ENCODE assay signal across 8 cellular contexts in the genomic region with DNA sequence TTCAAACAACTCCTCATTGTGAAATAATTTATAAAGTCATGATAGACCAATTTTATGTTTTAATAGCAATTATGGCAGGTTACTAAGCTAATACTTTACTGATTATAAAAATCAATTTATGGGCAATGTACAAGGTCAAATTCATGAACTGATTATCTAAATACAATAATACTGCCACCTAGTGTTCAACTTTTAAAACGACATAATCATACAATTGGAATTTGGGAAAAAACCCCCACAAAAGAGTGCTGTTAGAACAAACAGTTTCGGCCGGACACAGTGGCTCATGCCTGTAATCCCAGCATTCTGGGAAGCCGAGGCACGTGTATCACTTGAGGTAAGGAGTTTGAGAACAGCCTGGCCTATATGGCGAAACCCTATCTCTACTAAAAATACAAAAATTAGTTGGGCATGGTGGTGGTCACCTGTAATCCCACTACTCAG. TPM values are rescaled to one million over a fixed set of nuclear protein-coding genes. Genes with fewer than 3 reads are reported as not detected.
DNase-seq lines count a peak whose midpoint lies in the region; ATAC-seq and TF ChIP-seq lines count a peak whose summit lies in the region.

No MANE protein-coding gene starts in this region.

- H3K9me3 Mint-ChIP-seq in activated naive CD8-positive, alpha-beta T cell (ENCODE audit: low read depth), result no peaks in the 10 kb centered on the region
- H3K9me3 Mint-ChIP-seq in activated naive CD8-positive, alpha-beta T cell treated with anti-CD3 and anti-CD28 coated beads for 36 hours, result no peaks in the 10 kb centered on the region
- no peaks in the 10 kb centered on the region for H3K9me3 Mint-ChIP-seq in mesothelial cell of epicardium

- ATAC-seq in HG02970 (IDR thresholded peaks at IDR 0.05; ENCODE audit: low FRiP score, unreplicated experiment), result no peak

- no peak overlapping the region for H3K4me3 ChIP-seq in choroid plexus epithelial cell (ENCODE audit: low read depth, low read length)

- H3K36me3 Mint-ChIP-seq in activated naive CD8-positive, alpha-beta T cell, result peaks cover 4% of the 10 kb centered on the region
- peaks cover 8% of the 10 kb centered on the region for H3K36me3 Mint-ChIP-seq in activated naive CD8-positive, alpha-beta T cell treated with anti-CD3 and anti-CD28 coated beads for 36 hours
- H3K36me3 Mint-ChIP-seq in mesothelial cell of epicardium, result peaks cover 2% of the 10 kb centered on the region

- no peak overlapping the region for H3K4me3 Mint-ChIP-seq in activated naive CD8-positive, alpha-beta T cell
- no peak overlapping the region for H3K4me3 Mint-ChIP-seq in activated naive CD8-positive, alpha-beta T cell treated with anti-CD3 and anti-CD28 coated beads for 36 hours
- no peak overlapping the region for H3K4me3 Mint-ChIP-seq in mesothelial cell of epicardium

- peak overlapping the region; percentile 46 for H3K27ac Mint-ChIP-seq in activated naive CD8-positive, alpha-beta T cell
- no peak overlapping the region for H3K27ac Mint-ChIP-seq in activated naive CD8-positive, alpha-beta T cell treated with anti-CD3 and anti-CD28 coated beads for 36 hours
- H3K27ac Mint-ChIP-seq in mesothelial cell of epicardium, result peak overlapping the region; percentile 75

- peaks cover 58% of the 10 kb centered on the region for H3K4me1 Mint-ChIP-seq in activated naive CD8-positive, alpha-beta T cell (ENCODE audit: low read depth)
- peaks cover 44% of the 10 kb centered on the region for H3K4me1 Mint-ChIP-seq in activated naive CD8-positive, alpha-beta T cell treated with anti-CD3 and anti-CD28 coated beads for 36 hours
- peaks cover 8% of the 10 kb centered on the region for H3K4me1 Mint-ChIP-seq in mesothelial cell of epicardium

- TF ChIP-seq CTCF in choroid plexus epithelial cell (conservative IDR thresholded peaks at IDR 0.05; ENCODE audit: low read depth, low read length) (peak; percentile 45), mesothelial cell of epicardium (IDR thresholded peaks at IDR 0.05; ENCODE audit: unreplicated experiment) (peak; percentile 90)

- no peak for DNase-seq in activated naive CD8-positive, alpha-beta T cell treated with anti-CD3 and anti-CD28 coated beads for 36 hours
- DNase-seq in NCI-H2227 treated with DMSO at 0.1 percent for 48 hours (lab: John Stamatoyannopoulos, UW) (peak; percentile 44), choroid plexus epithelial cell (ENCODE audit: low read depth) (peak; percentile 54), mesothelial cell of epicardium (ENCODE audit: low spot score in 2 of 2, unreplicated experiment in 2 of 2) (no peak), mucosa of gallbladder (ENCODE audit: low spot score) (no peak)
- no peak for DNase-seq in stimulated activated CD8-positive, alpha-beta memory T cell treated with anti-CD3 and anti-CD28 coated beads, Interleukin-4, amount 100 ng/mL, for 48 hours

- H3K27me3 Mint-ChIP-seq in activated naive CD8-positive, alpha-beta T cell, result no peaks in the 10 kb centered on the region
- H3K27me3 Mint-ChIP-seq in activated naive CD8-positive, alpha-beta T cell treated with anti-CD3 and anti-CD28 coated beads for 36 hours, result no peaks in the 10 kb centered on the region
- no peaks in the 10 kb centered on the region for H3K27me3 Mint-ChIP-seq in mesothelial cell of epicardium (ENCODE audit: low read depth)

RNA-seq across cellular contexts. Expression of a gene that starts 14.0 kb away (rescaled TPM):
- 10 to 100 TPM; 42.8 TPM for total RNA-seq in activated naive CD8-positive, alpha-beta T cell treated with anti-CD3 and anti-CD28 coated beads for 36 hours
- total RNA-seq in mesothelial cell of epicardium (20.8 to 24.4 TPM (median 21.7 TPM) in 3 replicates), mucosa of gallbladder (23.8 TPM)

Comparison
In these comparisons a context has a peak if more than half of its experiments do, and no peak if none do; other contexts are left out.
1. DNase-seq: peak in NCI-H2227 treated with DMSO at 0.1 percent for 48 hours (single experiment) and choroid plexus epithelial cell (single experiment); none in activated naive CD8-positive, alpha-beta T cell treated with anti-CD3 and anti-CD28 coated beads for 36 hours (single experiment), mesothelial cell of epicardium (0 of 2), stimulated activated CD8-positive, alpha-beta memory T cell treated with anti-CD3 and anti-CD28 coated beads, Interleukin-4, amount 100 ng/mL, for 48 hours (single experiment) and mucosa of gallbladder (single experiment).